Comparison of ENCODE assay signal across 24 cellular contexts in the genomic region with DNA sequence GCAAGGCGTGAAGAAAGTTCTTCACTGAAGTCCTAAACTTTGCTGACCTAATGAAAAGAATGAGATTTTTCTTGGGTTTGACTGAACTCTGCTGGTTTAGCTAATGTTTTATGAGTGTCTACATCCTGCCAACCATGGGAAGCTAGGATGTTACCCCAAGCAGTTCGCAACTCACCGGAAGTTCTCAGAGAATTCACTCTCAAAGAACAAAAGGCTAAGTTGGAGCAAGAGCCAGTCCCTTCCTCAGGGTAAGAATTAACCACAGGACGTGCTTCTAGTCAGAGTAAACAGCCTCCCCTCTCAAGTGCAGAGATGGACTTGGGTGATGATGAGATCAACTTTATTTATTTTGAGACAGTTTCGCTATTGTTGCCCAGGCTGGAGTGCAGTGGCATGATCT. TPM values are rescaled to one million over a fixed set of nuclear protein-coding genes. Genes with fewer than 3 reads are reported as not detected.
DNase-seq lines count a peak whose midpoint lies in the region; ATAC-seq and TF ChIP-seq lines count a peak whose summit lies in the region.
"Had no signal": no experiment of that assay in that cellular context is flagged by ENCODE, and none has a peak within 500 bp of the region (broad histone marks: within the 10 kb centered on the region; RNA-seq: fewer than 3 reads in every experiment).

No MANE protein-coding gene starts in this region.

- peak overlapping the region; percentile 99 for H3K27ac Mint-ChIP-seq in endothelial cell (ENCODE audit: unreplicated experiment)
- H3K27ac Mint-ChIP-seq: activated CD4-positive, alpha-beta T cell treated with anti-CD3 and anti-CD28 coated beads, Interleukin-2, amount 10 ng/mL, durations not matched to agents 7 days and 5 days; activated T-helper 1 cell treated with anti-CD3 and anti-CD28 coated beads, Interleukin-12 subunit alpha, Interleukin-12 subunit beta, Interleukin-2, Interleukin-4 antibody, amounts not matched to agents 30 ng/mL and 10 ng/mL and 1 ng/mL, durations not matched to agents 14 hours and 24 hours and 36 hours had no signal

- intact Hi-C loops in upper lobe of right lung (cut with DNase I), result no loop called here

- no peak for TF ChIP-seq CTCF in endothelial cell (IDR thresholded peaks at IDR 0.05; ENCODE audit: unreplicated experiment)
- no peak for TF ChIP-seq CTCF in GM10248 (IDR thresholded peaks at IDR 0.05; ENCODE audit: control extremely low read depth, extremely low read depth, low read depth, missing control alignments)
- no peak for TF ChIP-seq CTCF in upper lobe of right lung (IDR thresholded peaks at IDR 0.05)

- ATAC-seq in GM19395 (IDR thresholded peaks at IDR 0.05; ENCODE audit: unreplicated experiment) (no peak), upper lobe of right lung (no peak), HG03135 (IDR thresholded peaks at IDR 0.05; ENCODE audit: unreplicated experiment) (no peak)
- ATAC-seq: GM12878, T-helper 17 cell had no signal

- POLR2A ChIA-PET in GM10248 (lab: Yijun Ruan, JAX), result no interaction called here

- H3K9me3 ChIP-seq in SJSA1 (replicated peaks) (no peaks in the 10 kb centered on the region), upper lobe of right lung (no peaks in the 10 kb centered on the region)
- H3K9me3 ChIP-seq: Peyer's patch, SK-N-SH had no signal

- H3K27me3 Mint-ChIP-seq in endothelial cell (ENCODE audit: unreplicated experiment), result peaks cover 4% of the 10 kb centered on the region
- H3K27me3 Mint-ChIP-seq: activated CD4-positive, alpha-beta T cell treated with anti-CD3 and anti-CD28 coated beads, Interleukin-2, amount 10 ng/mL, durations not matched to agents 7 days and 5 days; T-helper 17 cell had no signal

- H3K27ac ChIP-seq in SJSA1 (peak overlapping the region; percentile 91), layer of hippocampus (ENCODE audit: low read depth, low read length) (peak overlapping the region; percentile 14), upper lobe of right lung (no peak overlapping the region)
- H3K27ac ChIP-seq: C4-2B, epithelial cell of prostate, KMS-11, VCaP had no signal

- H3K4me1 ChIP-seq in SJSA1 (replicated peaks) (peaks cover 23% of the 10 kb centered on the region), upper lobe of right lung (no peaks in the 10 kb centered on the region)
- H3K4me1 ChIP-seq: Peyer's patch had no signal

- DNase-seq in SJSA1 (ENCODE audit: low read depth in 1 of 2, low spot score in 2 of 2), result peak; percentile 79 to 93
- DNase-seq in endothelial cell (ENCODE audit: low spot score), result no peak
- DNase-seq in renal cortical epithelial cell (ENCODE audit: low read depth), result peak; percentile 92
- no peak for DNase-seq in GM10248 (ENCODE audit: extremely low spot score)
- no peak for DNase-seq in upper lobe of right lung
- DNase-seq: activated CD4-positive, alpha-beta T cell treated with anti-CD3 and anti-CD28 coated beads, Interleukin-2, amount 10 ng/mL, durations not matched to agents 7 days and 5 days; activated naive CD4-positive, alpha-beta T cell treated with anti-CD3 and anti-CD28 coated beads, Interleukin-2, amount 50 U/mL, for 16 hours; Calu3; DND-41; NCI-H524 treated with DMSO at 0.1 percent for 48 hours; nucleus accumbens; Peyer's patch; SK-N-SH; T-helper 17 cell had no signal

- H3K36me3 Mint-ChIP-seq in endothelial cell (ENCODE audit: low read depth, unreplicated experiment), result peaks cover 43% of the 10 kb centered on the region

- H3K36me3 ChIP-seq in SJSA1, result peaks cover 49% of the 10 kb centered on the region
- peaks cover 70% of the 10 kb centered on the region for H3K36me3 ChIP-seq in upper lobe of right lung

- H3K4me1 Mint-ChIP-seq in endothelial cell (ENCODE audit: unreplicated experiment), result peaks cover 41% of the 10 kb centered on the region
- H3K4me1 Mint-ChIP-seq: activated CD4-positive, alpha-beta T cell treated with anti-CD3 and anti-CD28 coated beads, Interleukin-2, amount 10 ng/mL, durations not matched to agents 7 days and 5 days had no signal

- H3K9me3 Mint-ChIP-seq in endothelial cell (ENCODE audit: unreplicated experiment), result no peaks in the 10 kb centered on the region
- H3K9me3 Mint-ChIP-seq: activated CD4-positive, alpha-beta T cell treated with anti-CD3 and anti-CD28 coated beads, Interleukin-2, amount 10 ng/mL, durations not matched to agents 7 days and 5 days; activated T-helper 1 cell treated with anti-CD3 and anti-CD28 coated beads, Interleukin-12 subunit alpha, Interleukin-12 subunit beta, Interleukin-2, Interleukin-4 antibody, amounts not matched to agents 30 ng/mL and 10 ng/mL and 1 ng/mL, durations not matched to agents 14 hours and 24 hours and 36 hours had no signal

- H3K4me3 Mint-ChIP-seq in endothelial cell (ENCODE audit: unreplicated experiment), result peak overlapping the region; percentile 14
- H3K4me3 Mint-ChIP-seq: activated CD4-positive, alpha-beta T cell treated with anti-CD3 and anti-CD28 coated beads, Interleukin-2, amount 10 ng/mL, durations not matched to agents 7 days and 5 days; activated T-helper 1 cell treated with anti-CD3 and anti-CD28 coated beads, Interleukin-12 subunit alpha, Interleukin-12 subunit beta, Interleukin-2, Interleukin-4 antibody, amounts not matched to agents 30 ng/mL and 10 ng/mL and 1 ng/mL, durations not matched to agents 14 hours and 24 hours and 36 hours; T-helper 17 cell had no signal

- H3K27me3 ChIP-seq in SJSA1 (replicated peaks) (no peaks in the 10 kb centered on the region), layer of hippocampus (ENCODE audit: control insufficient read depth, insufficient read depth, low read length) (no peaks in the 10 kb centered on the region), upper lobe of right lung (no peaks in the 10 kb centered on the region)
- H3K27me3 ChIP-seq: Peyer's patch had no signal

- CTCF ChIA-PET in GM10248 (lab: Yijun Ruan, JAX), result interaction anchor here (1.3 to 1.9 kb wide), 2 partner anchors 9 to 92 kb away, joined by 3 to 6 read pairs; no protein-coding TSS in a partner anchor

- H3K4me3 ChIP-seq in SJSA1 (no peak overlapping the region), upper lobe of right lung (no peak overlapping the region)
- H3K4me3 ChIP-seq: GM12878, Peyer's patch, smooth muscle cell had no signal

RNA-seq across cellular contexts. Expression of gene TCHP, which starts 37.3 kb away (rescaled TPM):
- 28.6 and 43.9 TPM in 2 replicates for total RNA-seq in SJSA1 (2014; rRNA removed; shearing (Covaris generic))
- total RNA-seq in endothelial cell (ENCODE audit: unreplicated experiment) (20.8 TPM), renal cortical epithelial cell (3.6 and 13.3 TPM in 2 replicates), upper lobe of right lung (16.5 TPM)

RNA-seq across cellular contexts. Expression of gene GLTP, which starts 57.0 kb away (rescaled TPM):
- total RNA-seq in SJSA1 (2014; rRNA removed; shearing (Covaris generic)), result 30.5 and 55.2 TPM in 2 replicates
- total RNA-seq in endothelial cell (ENCODE audit: unreplicated experiment), result 51.2 TPM
- 45.4 and 57.3 TPM in 2 replicates for total RNA-seq in renal cortical epithelial cell
- 44.0 TPM for total RNA-seq in upper lobe of right lung

RNA-seq across cellular contexts. Expression of gene GIT2, which starts 58.8 kb away (rescaled TPM):
- total RNA-seq in SJSA1 (2014; rRNA removed; shearing (Covaris generic)), result 23.1 and 29.5 TPM in 2 replicates
- 89.1 TPM for total RNA-seq in endothelial cell (ENCODE audit: unreplicated experiment)
- total RNA-seq in renal cortical epithelial cell, result 26.4 and 51.5 TPM in 2 replicates
- 52.1 TPM for total RNA-seq in upper lobe of right lung

Comparison
In these comparisons a context has a peak if more than half of its experiments do, and no peak if none do; other contexts are left out.
1. DNase-seq: peak in SJSA1 (2 of 2) and renal cortical epithelial cell (single experiment); none in endothelial cell (single experiment), GM10248 (single experiment) and upper lobe of right lung (single experiment).